14 cellular contexts compared by ENCODE assay signal in the genomic region with DNA sequence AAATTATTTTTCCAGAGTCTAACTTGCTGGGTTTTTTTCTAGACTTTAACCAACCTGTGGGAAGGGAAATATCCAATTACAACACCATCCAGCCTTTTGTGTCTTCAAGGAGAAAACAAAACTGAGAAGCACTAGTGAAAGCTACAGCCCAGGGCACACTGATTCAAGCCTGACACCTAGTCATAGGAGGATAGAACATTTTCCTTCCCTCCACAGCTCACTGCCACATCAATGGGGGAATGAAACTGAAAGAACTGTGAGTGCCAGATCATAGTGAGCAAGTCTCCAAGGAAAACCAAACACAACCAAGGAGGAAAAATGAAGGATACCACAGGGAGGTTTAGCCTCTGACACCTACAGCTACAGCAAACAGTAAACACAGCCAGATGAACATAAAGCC. TPM values are rescaled to one million over a fixed set of nuclear protein-coding genes. Genes with fewer than 3 reads are reported as not detected.
DNase-seq lines count a peak whose midpoint lies in the region; ATAC-seq, FAIRE-seq and TF ChIP-seq lines count a peak whose summit lies in the region.
"Had no signal": no experiment of that assay in that cellular context is flagged by ENCODE, and none has a peak within 500 bp of the region (broad histone marks: within the 10 kb centered on the region; RNA-seq: fewer than 3 reads in every experiment).

No MANE protein-coding gene starts in this region.

- H3K36me3 ChIP-seq in pancreas (no peaks in the 10 kb centered on the region), upper lobe of right lung (no peaks in the 10 kb centered on the region)

- H3K27ac ChIP-seq in pancreas (no peak overlapping the region), upper lobe of right lung (no peak overlapping the region)
- H3K27ac ChIP-seq in CD4-positive, alpha-beta T cell (ENCODE audit: low read depth, low read length), result no peak overlapping the region

- H3K27me3 ChIP-seq in pancreas, result no peaks in the 10 kb centered on the region
- no peaks in the 10 kb centered on the region for H3K27me3 ChIP-seq in CD4-positive, alpha-beta T cell (ENCODE audit: control insufficient read depth, insufficient read depth, low read length)
- H3K27me3 ChIP-seq in upper lobe of right lung, result no peaks in the 10 kb centered on the region

- no peak overlapping the region for H3K27ac Mint-ChIP-seq in activated naive CD4-positive, alpha-beta T cell treated with anti-CD3 and anti-CD28 coated beads for 36 hours
- H3K27ac Mint-ChIP-seq in CD4-positive, alpha-beta T cell, result no peak overlapping the region
- H3K27ac Mint-ChIP-seq: IgD-negative memory B cell had no signal

- intact Hi-C loops in activated naive CD4-positive, alpha-beta T cell treated with anti-CD3 and anti-CD28 coated beads for 36 hours (cut with micrococcal nuclease), result loop anchor here (1.0 kb wide), 1 partner anchor 8 kb away; no protein-coding TSS in a partner anchor
- intact Hi-C loops in pancreas (cut with DNase I), result no loop called here
- intact Hi-C loops in CD4-positive, alpha-beta T cell (cut with DNase I, micrococcal nuclease), result no loop called here
- intact Hi-C loops in upper lobe of right lung (cut with DNase I), result no loop called here

- ATAC-seq in GM21576 (IDR thresholded peaks at IDR 0.05; ENCODE audit: unreplicated experiment) (peak; percentile 50), HG03378 (IDR thresholded peaks at IDR 0.05; ENCODE audit: unreplicated experiment) (peak; percentile 75), pancreas (no peak), upper lobe of right lung (no peak)
- ATAC-seq in CD4-positive, alpha-beta T cell (ENCODE audit: poor library complexity), result no peak

- peaks cover 9% of the 10 kb centered on the region for H3K27me3 Mint-ChIP-seq in activated naive CD4-positive, alpha-beta T cell treated with anti-CD3 and anti-CD28 coated beads for 36 hours (ENCODE audit: low read depth)
- no peaks in the 10 kb centered on the region for H3K27me3 Mint-ChIP-seq in CD4-positive, alpha-beta T cell
- H3K27me3 Mint-ChIP-seq: IgD-negative memory B cell had no signal

- peak; percentile 65 for FAIRE-seq in pancreas (lab: Jason Lieb, UNC)

- no peak for TF ChIP-seq CTCF in pancreas (IDR thresholded peaks at IDR 0.05)
- no peak for TF ChIP-seq CTCF in CD4-positive, alpha-beta T cell (IDR thresholded peaks at IDR 0.05)
- no peak for TF ChIP-seq CTCF in upper lobe of right lung (IDR thresholded peaks at IDR 0.05)

- peak; percentile 41 for DNase-seq in activated naive CD4-positive, alpha-beta T cell treated with anti-CD3 and anti-CD28 coated beads for 36 hours
- DNase-seq in activated naive CD4-positive, alpha-beta T cell (lab: John Stamatoyannopoulos, UW), result no peak
- DNase-seq in pancreas (no peak), iPS-NIHi11 (ENCODE audit: low spot score) (no peak), upper lobe of right lung (no peak)
- no peak for DNase-seq in CD4-positive, alpha-beta T cell
- DNase-seq: activated CD8-positive, alpha-beta memory T cell treated with anti-CD3 and anti-CD28 coated beads, Interleukin-2, amount 50 U/mL, for 48 hours; mesendoderm; NCI-H146; NCI-H524 treated with DMSO at 0.1 percent for 48 hours; Right ventricle myocardium superior had no signal

- H3K9me3 ChIP-seq in pancreas, result no peaks in the 10 kb centered on the region
- H3K9me3 ChIP-seq in CD4-positive, alpha-beta T cell (ENCODE audit: control insufficient read depth, low read length), result no peaks in the 10 kb centered on the region
- H3K9me3 ChIP-seq in upper lobe of right lung, result no peaks in the 10 kb centered on the region

- no peak overlapping the region for H3K4me3 ChIP-seq in pancreas
- H3K4me3 ChIP-seq in upper lobe of right lung, result no peak overlapping the region

- POLR2A ChIA-PET in CD4-positive, alpha-beta T cell (lab: Charles Lee), result no interaction called here

- CTCF ChIA-PET in activated naive CD4-positive, alpha-beta T cell treated with anti-CD3 and anti-CD28 coated beads for 36 hours (lab: Charles Lee), result interaction anchor here (0.6 kb wide), 1 partner anchor 309 kb away, joined by 4 read pairs; no protein-coding TSS in a partner anchor
- CTCF ChIA-PET in CD4-positive, alpha-beta T cell (lab: Charles Lee), result no interaction called here

- H3K9me3 Mint-ChIP-seq in activated naive CD4-positive, alpha-beta T cell treated with anti-CD3 and anti-CD28 coated beads for 36 hours, result no peaks in the 10 kb centered on the region
- H3K9me3 Mint-ChIP-seq in CD4-positive, alpha-beta T cell, result no peaks in the 10 kb centered on the region
- H3K9me3 Mint-ChIP-seq: IgD-negative memory B cell had no signal

- H3K4me3 Mint-ChIP-seq in activated naive CD4-positive, alpha-beta T cell treated with anti-CD3 and anti-CD28 coated beads for 36 hours, result no peak overlapping the region
- no peak overlapping the region for H3K4me3 Mint-ChIP-seq in CD4-positive, alpha-beta T cell
- H3K4me3 Mint-ChIP-seq: IgD-negative memory B cell had no signal

- H3K4me1 ChIP-seq in pancreas (no peaks in the 10 kb centered on the region), upper lobe of right lung (no peaks in the 10 kb centered on the region)

- no peaks in the 10 kb centered on the region for H3K36me3 Mint-ChIP-seq in activated naive CD4-positive, alpha-beta T cell treated with anti-CD3 and anti-CD28 coated beads for 36 hours (ENCODE audit: low read depth)
- no peaks in the 10 kb centered on the region for H3K36me3 Mint-ChIP-seq in CD4-positive, alpha-beta T cell (ENCODE audit: low read depth)
- H3K36me3 Mint-ChIP-seq: IgD-negative memory B cell had no signal

- peaks cover 13% of the 10 kb centered on the region for H3K4me1 Mint-ChIP-seq in activated naive CD4-positive, alpha-beta T cell treated with anti-CD3 and anti-CD28 coated beads for 36 hours (ENCODE audit: low read depth)
- no peaks in the 10 kb centered on the region for H3K4me1 Mint-ChIP-seq in CD4-positive, alpha-beta T cell (ENCODE audit: low read depth)
- H3K4me1 Mint-ChIP-seq: IgD-negative memory B cell had no signal

RNA-seq across cellular contexts. Expression of a gene that starts 43.3 kb away (rescaled TPM):
- total RNA-seq in activated naive CD4-positive, alpha-beta T cell treated with anti-CD3 and anti-CD28 coated beads for 36 hours, result not detected
- total RNA-seq in pancreas (not detected), upper lobe of right lung (not detected)
- polyA plus RNA-seq in pancreas, result not detected
- total RNA-seq in CD4-positive, alpha-beta T cell, result not detected
- total RNA-seq: Right ventricle myocardium superior had no signal
- polyA plus RNA-seq: IgD-negative memory B cell had no signal

RNA-seq across cellular contexts. Expression of a gene that starts 55.9 kb away (rescaled TPM):
- total RNA-seq in activated naive CD4-positive, alpha-beta T cell treated with anti-CD3 and anti-CD28 coated beads for 36 hours, result not detected
- not detected for total RNA-seq in pancreas
- not detected for polyA plus RNA-seq in pancreas
- total RNA-seq in CD4-positive, alpha-beta T cell, result not detected
- total RNA-seq in upper lobe of right lung, result not detected
- total RNA-seq: Right ventricle myocardium superior had no signal
- polyA plus RNA-seq: IgD-negative memory B cell had no signal

Comparison
In these comparisons a context has a peak if more than half of its experiments do, and no peak if none do; other contexts are left out.
1. ATAC-seq: peak in GM21576 (single experiment) and HG03378 (single experiment); none in pancreas (0 of 4), CD4-positive, alpha-beta T cell (single experiment) and upper lobe of right lung (single experiment).